ENCODE assay signal across 11 cellular contexts in genomic region chr11:68503281-68503687, GRCh38. TPM values are rescaled to one million over a fixed set of nuclear protein-coding genes. Genes with fewer than 3 reads are reported as not detected.
DNase-seq lines count a peak whose midpoint lies in the region; ATAC-seq lines count a peak whose summit lies in the region.
"Had no signal": no experiment of that assay in that cellular context is flagged by ENCODE, and none has a peak within 500 bp of the region (broad histone marks: within the 10 kb centered on the region; RNA-seq: fewer than 3 reads in every experiment).

No MANE protein-coding gene starts in this region.

- DNase-seq in G401 (ENCODE audit: low spot score) (peak; percentile 22), UCSD-AML1 (lab: John Stamatoyannopoulos, UW; ENCODE audit: unreplicated experiment) (peak; percentile 31), left ventricle myocardium superior (no peak), pulmonary artery endothelial cell (ENCODE audit: low read depth, low spot score) (peak; percentile 95), NCI-H82 treated with DMSO at 0.1 percent for 48 hours (lab: John Stamatoyannopoulos, UW; ENCODE audit: unreplicated experiment) (no peak), NCI-H2107 treated with DMSO at 0.1 percent for 48 hours (lab: John Stamatoyannopoulos, UW; ENCODE audit: unreplicated experiment) (no peak)
- DNase-seq: activated T-cell treated with anti-CD3 and anti-CD28 coated beads for 4 hours, islet precursor cell, T-helper 1 cell had no signal

- intact Hi-C loops in left ventricle myocardium superior (cut with micrococcal nuclease): no loop called here

- ATAC-seq in left ventricle myocardium superior (peak; percentile 32), HG02938 (IDR thresholded peaks at IDR 0.05; ENCODE audit: unreplicated experiment) (no peak), HG03442 (IDR thresholded peaks at IDR 0.05; ENCODE audit: unreplicated experiment) (no peak)

- in situ Hi-C loops in G401 (cut with HindIII; ENCODE audit: low sequenced_read_pairs): no loop called here

RNA-seq across cellular contexts. Expression of gene PPP6R3, which starts 42.7 kb away (rescaled TPM):
- total RNA-seq in G401 (2014; rRNA removed; shearing (Covaris generic)): 108 and 157 TPM in 2 replicates
- 86.7 TPM for total RNA-seq in left ventricle myocardium superior
- total RNA-seq in pulmonary artery endothelial cell: 128 and 154 TPM in 2 replicates

Comparison
In these comparisons a context has a peak if more than half of its experiments do, and no peak if none do; other contexts are left out.
1. DNase-seq: peak in G401 (single experiment), UCSD-AML1 (single experiment) and pulmonary artery endothelial cell (single experiment); none in left ventricle myocardium superior (single experiment), NCI-H82 treated with DMSO at 0.1 percent for 48 hours (single experiment) and NCI-H2107 treated with DMSO at 0.1 percent for 48 hours (single experiment).